9 cellular contexts compared by ENCODE assay signal in the genomic region with DNA sequence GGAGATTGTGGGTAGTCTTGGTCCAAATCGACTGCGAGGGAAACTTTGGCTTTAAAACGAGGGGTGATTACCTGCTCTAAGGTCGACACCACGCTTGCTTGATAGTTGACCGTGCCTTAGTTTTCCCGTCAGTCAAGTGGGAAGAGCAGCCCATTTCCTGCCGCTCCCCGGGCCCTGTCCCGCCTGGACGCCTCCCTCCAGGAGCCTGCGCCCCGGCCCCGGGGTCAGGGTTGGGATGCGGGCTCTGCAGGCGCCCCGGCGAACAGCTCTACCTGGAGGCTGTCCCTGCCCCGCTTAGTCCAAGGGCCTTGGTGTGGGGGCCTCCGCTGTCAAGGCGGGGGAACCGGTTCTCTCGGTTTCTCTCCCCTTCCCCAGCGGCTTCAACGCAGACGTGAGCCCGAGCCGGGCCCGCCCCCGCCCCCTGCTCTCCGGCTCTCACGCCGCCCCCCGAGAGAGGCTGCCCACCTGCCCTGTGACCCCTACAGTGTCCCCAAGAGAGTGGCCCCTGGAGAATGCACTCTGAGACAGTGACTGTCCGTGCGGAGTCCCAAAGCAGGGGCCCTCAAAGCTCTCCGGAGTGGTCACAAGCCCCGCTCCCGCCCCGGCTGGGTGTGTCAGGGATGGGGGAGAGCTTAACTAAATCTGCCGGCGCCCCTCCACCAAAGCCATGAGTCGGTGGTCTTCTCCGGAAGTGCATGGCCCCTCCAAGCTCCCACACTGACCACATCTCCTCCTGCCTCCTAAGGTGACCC.
DNase-seq lines count a peak whose midpoint lies in the region; ATAC-seq, FAIRE-seq and TF ChIP-seq lines count a peak whose summit lies in the region.
"Had no signal": no experiment of that assay in that cellular context is flagged by ENCODE, and none has a peak within 500 bp of the region (broad histone marks: within the 10 kb centered on the region; RNA-seq: fewer than 3 reads in every experiment).

No MANE protein-coding gene starts in this region.

- H3K9ac ChIP-seq in HUES64 (ENCODE audit: low read depth, low read length) = no peak overlapping the region

- TF ChIP-seq RAD21 in A549 (conservative IDR thresholded peaks at IDR 0.05 in 1 of 2, IDR thresholded peaks at IDR 0.05 in 1 of 2) = no peak

- H3K9me3 ChIP-seq in A549 = no peaks in the 10 kb centered on the region
- H3K9me3 ChIP-seq in HUES64 (ENCODE audit: insufficient read depth, low read depth, low read length) = no peaks in the 10 kb centered on the region
- H3K9me3 ChIP-seq in small intestine (ENCODE audit: control insufficient read depth, low read depth) = no peaks in the 10 kb centered on the region

- H3K4me1 Mint-ChIP-seq in dendritic cell treated with granulocyte-macrophage colony-stimulating factor and Interleukin-4, amounts not matched to agents 40 ng/mL and 50 ng/mL, for 4 days (ENCODE audit: low read depth) = peaks cover 75% of the 10 kb centered on the region
- H3K4me1 Mint-ChIP-seq in mesothelial cell of epicardium = peaks cover 34% of the 10 kb centered on the region

- no peak for TF ChIP-seq EP300 in A549 (IDR thresholded peaks at IDR 0.05)

- H3K27me3 Mint-ChIP-seq in dendritic cell treated with granulocyte-macrophage colony-stimulating factor and Interleukin-4, amounts not matched to agents 40 ng/mL and 50 ng/mL, for 4 days = no peaks in the 10 kb centered on the region
- peaks cover 63% of the 10 kb centered on the region for H3K27me3 Mint-ChIP-seq in mesothelial cell of epicardium (ENCODE audit: low read depth)

- TF ChIP-seq CTCF in A549 (IDR thresholded peaks at IDR 0.05) = no peak
- no peak for TF ChIP-seq CTCF in mesothelial cell of epicardium (IDR thresholded peaks at IDR 0.05; ENCODE audit: unreplicated experiment)

- H3K27ac ChIP-seq in A549 (peak overlapping the region in 1 of 2 experiments; percentile 68; a peak in 2 of 6 replicates), HUES64 (ENCODE audit: low read depth, low read length) (no peak overlapping the region), small intestine (ENCODE audit: low read depth in 1 of 2, low read length in 1 of 2) (no peak overlapping the region)

- peaks cover 91% of the 10 kb centered on the region for H3K36me3 Mint-ChIP-seq in dendritic cell treated with granulocyte-macrophage colony-stimulating factor and Interleukin-4, amounts not matched to agents 40 ng/mL and 50 ng/mL, for 4 days (ENCODE audit: low read depth)
- H3K36me3 Mint-ChIP-seq in mesothelial cell of epicardium = peaks cover 5% of the 10 kb centered on the region

- H3K27ac Mint-ChIP-seq in dendritic cell treated with granulocyte-macrophage colony-stimulating factor and Interleukin-4, amounts not matched to agents 40 ng/mL and 50 ng/mL, for 4 days = peak overlapping the region; percentile 95
- no peak overlapping the region for H3K27ac Mint-ChIP-seq in mesothelial cell of epicardium

- no peak for TF ChIP-seq POLR2A in A549 (IDR thresholded peaks at IDR 0.05; ENCODE audit: low read length)

- no peaks in the 10 kb centered on the region for H3K36me3 ChIP-seq in HUES64 (ENCODE audit: insufficient read depth, low read length)
- H3K36me3 ChIP-seq in small intestine (ENCODE audit: control insufficient read depth in 2 of 2, insufficient read depth in 2 of 2, low read length in 2 of 2) = peaks cover 0 to 3% of the 10 kb centered on the region in 2 donors

- DNase-seq in A549 (ENCODE audit: low read depth in 1 of 2, low spot score in 1 of 2) (no peak), mesothelial cell of epicardium (ENCODE audit: low spot score in 2 of 2, unreplicated experiment in 2 of 2) (no peak), small intestine (no peak), kidney glomerular epithelial cell (lab: John Stamatoyannopoulos, UW) (no peak)
- DNase-seq: GOT3 had no signal

- peaks cover 18% of the 10 kb centered on the region for H3K4me1 ChIP-seq in A549
- H3K4me1 ChIP-seq in HUES64 (ENCODE audit: insufficient read depth, low read length) = peaks cover 11% of the 10 kb centered on the region; the same call in 1 of the 2 replicates
- H3K4me1 ChIP-seq in small intestine (ENCODE audit: control insufficient read depth in 2 of 2, insufficient read depth in 1 of 2, low read depth in 1 of 2, low read length in 1 of 2) = peaks cover 0 to 3% of the 10 kb centered on the region in 2 donors

- FAIRE-seq in A549 (lab: Jason Lieb, UNC) (no peak), small intestine (lab: Jason Lieb, UNC) (no peak)

- ATAC-seq in A549 (no peak), HG03139 (IDR thresholded peaks at IDR 0.05; ENCODE audit: unreplicated experiment) (no peak), HG03108 (IDR thresholded peaks at IDR 0.05; ENCODE audit: unreplicated experiment) (no peak)

- WGBS in A549 (ENCODE audit: missing lambda C conversion rate) = 93% methylated on average over 33 of the region's 44 CpGs
- WGBS in HUES64 = 6% methylated on average over 44 of the region's 44 CpGs
- WGBS in small intestine, 3 donors = 11 to 29% (median 21%) methylated on average over 39 to 44 of the region's 44 CpGs

- POLR2A ChIA-PET in A549 (lab: Yijun Ruan, JAX) = no interaction called here

- H3K4me3 ChIP-seq in A549 (peak overlapping the region; percentile 51; the same call in 2 of the 3 replicates), HUES64 (ENCODE audit: low read length) (peak overlapping the region; percentile 65), small intestine (ENCODE audit: low read depth in 1 of 2, low read length in 2 of 2) (peak overlapping the region in 1 of 2 donors; percentile 58)

- H3K9me3 Mint-ChIP-seq in dendritic cell treated with granulocyte-macrophage colony-stimulating factor and Interleukin-4, amounts not matched to agents 40 ng/mL and 50 ng/mL, for 4 days = no peaks in the 10 kb centered on the region
- no peaks in the 10 kb centered on the region for H3K9me3 Mint-ChIP-seq in mesothelial cell of epicardium

- intact Hi-C loops in dendritic cell treated with granulocyte-macrophage colony-stimulating factor and Interleukin-4, amounts not matched to agents 40 ng/mL and 50 ng/mL, for 4 days (cut with micrococcal nuclease) = loop anchor here (10.0 kb wide), 1 partner anchor 155 kb away; no protein-coding TSS in a partner anchor

- H3K27me3 ChIP-seq in HUES64 (ENCODE audit: insufficient read depth, low read length) (peaks cover 83% of the 10 kb centered on the region), small intestine (ENCODE audit: control insufficient read depth in 2 of 2, insufficient read depth in 2 of 2, low read length in 2 of 2) (no peaks in the 10 kb centered on the region)

- H3K4me3 Mint-ChIP-seq in dendritic cell treated with granulocyte-macrophage colony-stimulating factor and Interleukin-4, amounts not matched to agents 40 ng/mL and 50 ng/mL, for 4 days = peak overlapping the region; percentile 83
- peak overlapping the region; percentile 62 for H3K4me3 Mint-ChIP-seq in mesothelial cell of epicardium

- CTCF ChIA-PET in A549 (lab: Yijun Ruan, JAX) = no interaction called here

- peak overlapping the region; percentile 99 for H3K4me2 ChIP-seq in A549

TF ChIP-seq in A549, 52 proteins besides CTCF, POLR2A, EP300 and RAD21:
- TF ChIP-seq NFE2L2 (conservative IDR thresholded peaks at IDR 0.05; ENCODE audit: low read length) = no peak
- no peak for TF ChIP-seq MAFK (IDR thresholded peaks at IDR 0.05; ENCODE audit: partially characterized antibody)
- 0 out of 2 replicates have a peak, but pooled peaks have one; percentile 42 for TF ChIP-seq KDM1A (IDR thresholded peaks at IDR 0.05; ENCODE audit: low read depth)
